10 cellular contexts compared by ENCODE assay signal in genomic region chr6:2866183-2866846, GRCh38. TPM values are rescaled to one million over a fixed set of nuclear protein-coding genes. Genes with fewer than 3 reads are reported as not detected.
DNase-seq lines count a peak whose midpoint lies in the region; ATAC-seq and TF ChIP-seq lines count a peak whose summit lies in the region.
"Had no signal": no experiment of that assay in that cellular context is flagged by ENCODE, and none has a peak within 500 bp of the region (broad histone marks: within the 10 kb centered on the region; RNA-seq: fewer than 3 reads in every experiment).

No MANE protein-coding gene starts in this region.

- peaks cover 57% of the 10 kb centered on the region for H3K4me1 Mint-ChIP-seq in activated naive CD8-positive, alpha-beta T cell treated with anti-CD3 and anti-CD28 coated beads for 36 hours

- no peaks in the 10 kb centered on the region for H3K9me2 ChIP-seq in MM.1S (replicated peaks; ENCODE audit: insufficient read depth, low read length)

- H3K27ac Mint-ChIP-seq in activated naive CD8-positive, alpha-beta T cell treated with anti-CD3 and anti-CD28 coated beads for 36 hours, result peak overlapping the region; percentile 7

- H3K27me3 Mint-ChIP-seq in activated naive CD8-positive, alpha-beta T cell treated with anti-CD3 and anti-CD28 coated beads for 36 hours, result no peaks in the 10 kb centered on the region

- H3K4me3 Mint-ChIP-seq in activated naive CD8-positive, alpha-beta T cell treated with anti-CD3 and anti-CD28 coated beads for 36 hours, result no peak overlapping the region

- peaks cover 3% of the 10 kb centered on the region for H3K27me3 ChIP-seq in skeletal muscle satellite cell (ENCODE audit: control insufficient read depth, insufficient read depth, low read length)
- H3K27me3 ChIP-seq in MM.1S (replicated peaks; ENCODE audit: insufficient read depth, low read length), result no peaks in the 10 kb centered on the region

- peak; percentile 6 to 12 for ATAC-seq in activated CD4-positive, CD25-positive, alpha-beta regulatory T cell treated with anti-CD3 and anti-CD28 coated beads, Interleukin-2, amount 50 U/mL, for 24 hours
- ATAC-seq in HG02938 (IDR thresholded peaks at IDR 0.05; ENCODE audit: unreplicated experiment) (peak; percentile 37), GM21526 (IDR thresholded peaks at IDR 0.05; ENCODE audit: low FRiP score, unreplicated experiment) (no peak)

- DNase-seq in activated CD4-positive, CD25-positive, alpha-beta regulatory T cell (lab: John Stamatoyannopoulos, UW), result no peak
- no peak for DNase-seq in activated naive CD8-positive, alpha-beta T cell treated with anti-CD3 and anti-CD28 coated beads for 36 hours
- no peak for DNase-seq in DMS153 treated with DMSO at 0.1 percent for 48 hours (lab: John Stamatoyannopoulos, UW; ENCODE audit: unreplicated experiment)
- DNase-seq in MM.1S, result no peak
- DNase-seq: NCI-H524 treated with DMSO at 0.1 percent for 48 hours; stimulated activated CD8-positive, alpha-beta memory T cell treated with anti-CD3 and anti-CD28 coated beads, Interleukin-4, amount 100 ng/mL, for 48 hours had no signal

- peaks cover 11% of the 10 kb centered on the region for H3K36me3 Mint-ChIP-seq in activated naive CD8-positive, alpha-beta T cell treated with anti-CD3 and anti-CD28 coated beads for 36 hours

- H3K4me1 ChIP-seq in skeletal muscle satellite cell (ENCODE audit: control insufficient read depth, insufficient read depth, low read length), result peaks cover 13% of the 10 kb centered on the region
- peaks cover 21% of the 10 kb centered on the region for H3K4me1 ChIP-seq in MM.1S (ENCODE audit: low read length)

- TF ChIP-seq CTCF in MM.1S (IDR thresholded peaks at IDR 0.05; ENCODE audit: low read length), result no peak

- peak overlapping the region; percentile 36 for H3K4me3 ChIP-seq in skeletal muscle satellite cell (ENCODE audit: low read length)
- H3K4me3 ChIP-seq in MM.1S (ENCODE audit: low read length), result no peak overlapping the region

- H3K4me2 ChIP-seq in skeletal muscle satellite cell (ENCODE audit: low read length), result peak overlapping the region; percentile 63
- H3K4me2 ChIP-seq in MM.1S (ENCODE audit: low read depth, low read length), result no peak overlapping the region

- no peaks in the 10 kb centered on the region for H3K79me2 ChIP-seq in MM.1S (ENCODE audit: low read length)

- no peaks in the 10 kb centered on the region for H3K9me3 ChIP-seq in skeletal muscle satellite cell (replicated peaks; ENCODE audit: low read length)
- H3K9me3 ChIP-seq in MM.1S (replicated peaks; ENCODE audit: insufficient read depth, low read length), result no peaks in the 10 kb centered on the region

- no peaks in the 10 kb centered on the region for H3K36me3 ChIP-seq in skeletal muscle satellite cell (ENCODE audit: insufficient read depth, low read length)
- H3K36me3 ChIP-seq in MM.1S (replicated peaks; ENCODE audit: insufficient read depth, low read length), result no peaks in the 10 kb centered on the region

- H3K9me3 Mint-ChIP-seq in activated naive CD8-positive, alpha-beta T cell treated with anti-CD3 and anti-CD28 coated beads for 36 hours, result peaks cover 1% of the 10 kb centered on the region

- H3F3A ChIP-seq in MM.1S (ENCODE audit: insufficient read depth, low read length), result no peaks in the 10 kb centered on the region

- no peak overlapping the region for H2AFZ ChIP-seq in MM.1S (ENCODE audit: low read length)

- no peak overlapping the region for H3K27ac ChIP-seq in MM.1S (ENCODE audit: low read length)

- no peaks in the 10 kb centered on the region for H4K20me1 ChIP-seq in MM.1S (ENCODE audit: insufficient read depth, low read length)

- H3K9ac ChIP-seq in skeletal muscle satellite cell (ENCODE audit: low read depth, low read length) (peak overlapping the region; percentile 36), MM.1S (ENCODE audit: low read length) (no peak overlapping the region)

RNA-seq across cellular contexts. Expression of gene SERPINB1, which starts 24.7 kb away (rescaled TPM):
- total RNA-seq in activated naive CD8-positive, alpha-beta T cell treated with anti-CD3 and anti-CD28 coated beads for 36 hours, result 10 to 100 TPM; 38.1 to 44.7 TPM
- 7.6 and 14.4 TPM in 2 replicates for total RNA-seq in skeletal muscle satellite cell (2012; rRNA removed)

RNA-seq across cellular contexts. Expression of gene SERPINB9, which starts 36.8 kb away (rescaled TPM):
- 10 to 100 TPM; 51.3 to 51.4 TPM for total RNA-seq in activated naive CD8-positive, alpha-beta T cell treated with anti-CD3 and anti-CD28 coated beads for 36 hours
- 0.22 and 0.25 TPM in 2 replicates for total RNA-seq in skeletal muscle satellite cell (2012; rRNA removed)
